Comparison of ENCODE assay signal across 8 cellular contexts in genomic region chr13:23889598-23890224, GRCh38. TPM values are rescaled to one million over a fixed set of nuclear protein-coding genes. Genes with fewer than 3 reads are reported as not detected.
DNase-seq lines count a peak whose midpoint lies in the region; ATAC-seq, FAIRE-seq and TF ChIP-seq lines count a peak whose summit lies in the region.

No MANE protein-coding gene starts in this region.

- H3K4me3 ChIP-seq in Panc1 (ENCODE audit: low read depth in 2 of 2, low read length in 2 of 2) (peak overlapping the region; percentile 81), endothelial cell of umbilical vein (replicated peaks in 1 of 3; ENCODE audit: insufficient read depth in 1 of 3, low read depth in 1 of 3, low read length in 3 of 3) (peak overlapping the region in 2 of 3 experiments; percentile 15 to 16), trophoblast cell (ENCODE audit: low read depth, low read length) (no peak overlapping the region)

- H2BK12ac ChIP-seq in trophoblast cell (ENCODE audit: low read length): no peak overlapping the region

- H4K20me1 ChIP-seq in endothelial cell of umbilical vein (replicated peaks; ENCODE audit: control insufficient read depth, extremely low read depth, insufficient read depth, low read length): no peaks in the 10 kb centered on the region

- peaks cover 2% of the 10 kb centered on the region for H3K79me1 ChIP-seq in trophoblast cell (ENCODE audit: low read length)

- no peak overlapping the region for H3K23ac ChIP-seq in trophoblast cell (ENCODE audit: low read length)

- TF ChIP-seq CTCF in Panc1 (IDR thresholded peaks at IDR 0.05) (peak; percentile 55), endothelial cell of umbilical vein (IDR thresholded peaks at IDR 0.05; ENCODE audit: extremely low read depth in 1 of 2, insufficient read depth in 1 of 2, low read depth in 1 of 2, low read length in 2 of 2) (no peak)

- peaks cover 23% of the 10 kb centered on the region for H3K4me1 Mint-ChIP-seq in activated T-cell treated with anti-CD3 and anti-CD28 coated beads, Interleukin-2, amount 50 U/mL, for 4 hours (ENCODE audit: low read depth)

- no peak for FAIRE-seq in endothelial cell of umbilical vein (lab: Jason Lieb, UNC)

- H2AK5ac ChIP-seq in trophoblast cell (ENCODE audit: low read length): no peak overlapping the region

- H4K12ac ChIP-seq in trophoblast cell (ENCODE audit: low read depth, low read length): no peak overlapping the region

- peaks cover 8% of the 10 kb centered on the region for H3K79me2 ChIP-seq in endothelial cell of umbilical vein (ENCODE audit: control insufficient read depth, insufficient read depth, low read length)
- H3K79me2 ChIP-seq in trophoblast cell (ENCODE audit: control insufficient read depth, insufficient read depth, low read length, poor library complexity): peaks cover 2% of the 10 kb centered on the region

- H3K9me3 ChIP-seq in Panc1 (ENCODE audit: control insufficient read depth, insufficient read depth, low read depth, low read length) (no peaks in the 10 kb centered on the region), endothelial cell of umbilical vein (replicated peaks; ENCODE audit: control insufficient read depth, insufficient read depth, low read length) (no peaks in the 10 kb centered on the region), trophoblast cell (ENCODE audit: insufficient read depth, low read depth, low read length) (no peaks in the 10 kb centered on the region)

- in situ Hi-C loops in Panc1 (cut with HindIII; ENCODE audit: low pct_unique_long_range_greater_than_20kb, low sequenced_read_pairs): no loop called here

- H3K36me3 Mint-ChIP-seq in activated T-cell treated with anti-CD3 and anti-CD28 coated beads, Interleukin-2, amount 50 U/mL, for 4 hours (ENCODE audit: insufficient read depth): peaks cover 4% of the 10 kb centered on the region

- no peaks in the 10 kb centered on the region for H3K9me1 ChIP-seq in endothelial cell of umbilical vein (replicated peaks; ENCODE audit: control insufficient read depth, extremely low read depth, insufficient read depth, low read length)

- no peak overlapping the region for H3K14ac ChIP-seq in trophoblast cell (ENCODE audit: low read length)

- no peak for ATAC-seq in activated T-cell treated with anti-CD3 and anti-CD28 coated beads, Interleukin-2, amount 50 U/mL, for 4 hours
- ATAC-seq in HG02623 (IDR thresholded peaks at IDR 0.05; ENCODE audit: unreplicated experiment) (peak; percentile 3), Panc1 (peak; percentile 13)

- no peak overlapping the region for H2BK120ac ChIP-seq in trophoblast cell (ENCODE audit: insufficient read depth, low read length, poor library complexity)

- H2BK5ac ChIP-seq in trophoblast cell (ENCODE audit: low read depth, low read length, poor library complexity): no peak overlapping the region

- H3K4me3 Mint-ChIP-seq in activated T-cell treated with anti-CD3 and anti-CD28 coated beads, Interleukin-2, amount 50 U/mL, for 4 hours: peak overlapping the region; percentile 86

- H3K4ac ChIP-seq in trophoblast cell (ENCODE audit: low read depth, low read length): no peak overlapping the region

- H4K91ac ChIP-seq in trophoblast cell (ENCODE audit: low read depth, low read length): no peak overlapping the region

- dilution Hi-C loops in endothelial cell of umbilical vein (cut with MboI; ENCODE audit: extremely low pct_ligation_motif_present, low sequenced_read_pairs): no loop called here

- peak overlapping the region; percentile 43 for H3K4me2 ChIP-seq in endothelial cell of umbilical vein (ENCODE audit: insufficient read depth, low read length)
- peak overlapping the region; percentile 41 for H3K4me2 ChIP-seq in trophoblast cell (ENCODE audit: low read length)

- BruUV-seq in Panc1 (replicated peaks; lab: Mats Ljungman, UMichigan): no TSS peak
- BruUV-seq in endothelial cell of umbilical vein (replicated peaks; lab: Mats Ljungman, UMichigan): no TSS peak

- no peak for TF ChIP-seq POLR2A in endothelial cell of umbilical vein (IDR thresholded peaks at IDR 0.05; ENCODE audit: low read depth, low read length)

- peaks cover 4% of the 10 kb centered on the region; the same call in 1 of the 2 replicates for H3K4me1 ChIP-seq in Panc1 (ENCODE audit: control insufficient read depth, insufficient read depth, low read length)
- peaks cover 10% of the 10 kb centered on the region for H3K4me1 ChIP-seq in endothelial cell of umbilical vein (ENCODE audit: control insufficient read depth, extremely low read depth, insufficient read depth, low read length)
- H3K4me1 ChIP-seq in trophoblast cell (ENCODE audit: control insufficient read depth in 1 of 2, insufficient read depth in 2 of 2, low read length in 2 of 2): no peaks in the 10 kb centered on the region

- H3K9ac ChIP-seq in endothelial cell of umbilical vein (replicated peaks; ENCODE audit: extremely low read depth, insufficient read depth, low read length) (peak overlapping the region; percentile 14), trophoblast cell (ENCODE audit: low read length) (no peak overlapping the region)

- H3K27me3 ChIP-seq in Panc1 (ENCODE audit: control insufficient read depth, insufficient read depth, low read length): no peaks in the 10 kb centered on the region
- H3K27me3 ChIP-seq in endothelial cell of umbilical vein (ENCODE audit: control insufficient read depth in 2 of 2, insufficient read depth in 2 of 2, low read length in 2 of 2): no peaks in the 10 kb centered on the region
- no peaks in the 10 kb centered on the region for H3K27me3 ChIP-seq in trophoblast cell (ENCODE audit: insufficient read depth, low read length)

- H3K36me3 ChIP-seq in Panc1 (ENCODE audit: control insufficient read depth, insufficient read depth, low read length): no peaks in the 10 kb centered on the region; the same call in 1 of the 2 replicates
- no peaks in the 10 kb centered on the region for H3K36me3 ChIP-seq in endothelial cell of umbilical vein (ENCODE audit: control insufficient read depth in 2 of 2, extremely low read depth in 1 of 2, insufficient read depth in 2 of 2, low read length in 2 of 2)
- H3K36me3 ChIP-seq in trophoblast cell (ENCODE audit: control insufficient read depth in 1 of 2, insufficient read depth in 2 of 2, low read length in 2 of 2): no peaks in the 10 kb centered on the region

- POLR2A ChIA-PET in Panc1 (lab: Charles Lee): no interaction called here
- POLR2A ChIA-PET in endothelial cell of umbilical vein (lab: Charles Lee): no interaction called here

- intact Hi-C loops in Panc1 (cut with micrococcal nuclease; ENCODE audit: unreplicated experiment) (no loop called here), endothelial cell of umbilical vein (cut with micrococcal nuclease) (loop anchor here (1.0 to 5.0 kb wide), 4 partner anchors 312 to 567 kb away; no protein-coding TSS in a partner anchor), posterior vena cava (cut with DNase I) (loop anchor here (5.0 to 10.0 kb wide), 2 partner anchors 315 to 433 kb away; partner anchors contain the start of gene TNFRSF19 (in 1 of the 2))

- H3K27ac ChIP-seq in Panc1 (ENCODE audit: low read length): peak overlapping the region; percentile 21; the same call in 1 of the 2 replicates
- no peak overlapping the region for H3K27ac ChIP-seq in endothelial cell of umbilical vein (ENCODE audit: insufficient read depth, low read depth, low read length)
- no peak overlapping the region for H3K27ac ChIP-seq in trophoblast cell (ENCODE audit: low read depth, low read length)

- H3K27me3 Mint-ChIP-seq in activated T-cell treated with anti-CD3 and anti-CD28 coated beads, Interleukin-2, amount 50 U/mL, for 4 hours (ENCODE audit: low read depth): no peaks in the 10 kb centered on the region

- no peak for DNase-seq in activated T-cell treated with anti-CD3 and anti-CD28 coated beads, Interleukin-2, amount 50 U/mL, for 4 hours
- no peak for DNase-seq in activated T-cell treated with anti-CD3 and anti-CD28 coated beads, Interleukin-2, amount 50 U/mL, for 48 hours
- no peak for DNase-seq in Panc1 (ENCODE audit: low read depth, low spot score)
- DNase-seq in endothelial cell of umbilical vein (ENCODE audit: low read depth, low spot score): no peak
- DNase-seq in trophoblast cell: no peak
- no peak for DNase-seq in OCI-M2 (lab: John Stamatoyannopoulos, UW; ENCODE audit: unreplicated experiment)
- no peak for DNase-seq in posterior vena cava (ENCODE audit: low spot score)

- 100% methylated on average over 2 of the region's 12 CpGs for WGBS in trophoblast cell (ENCODE audit: extremely low coverage, insufficient coverage, insufficient read length)

- CTCF ChIA-PET in Panc1 (lab: Charles Lee): interaction anchor here (0.6 kb wide), 1 partner anchor 754 kb away, joined by 3 read pairs; no protein-coding TSS in a partner anchor
- CTCF ChIA-PET in endothelial cell of umbilical vein (lab: Charles Lee): interaction anchor here (0.6 to 2.6 kb wide), 12 partner anchors 10 to 420 kb away, joined by 3 to 16 read pairs (median 5); no protein-coding TSS in a partner anchor

- H2AFZ ChIP-seq in endothelial cell of umbilical vein (ENCODE audit: low read depth, low read length) (peak overlapping the region; percentile 72), trophoblast cell (ENCODE audit: insufficient read depth, low read length, poor library complexity) (no peak overlapping the region)

- no peak overlapping the region for H4K8ac ChIP-seq in trophoblast cell (ENCODE audit: low read depth, low read length)

- no peak overlapping the region for H3K18ac ChIP-seq in trophoblast cell (ENCODE audit: low read length)

- no peaks in the 10 kb centered on the region for H3K9me3 Mint-ChIP-seq in activated T-cell treated with anti-CD3 and anti-CD28 coated beads, Interleukin-2, amount 50 U/mL, for 4 hours

RNA-seq across cellular contexts. Expression of gene MIPEP, which starts 0.5 kb away (rescaled TPM):
- 10 to 100 TPM; 15.1 to 20.1 (median 17.4) TPM for total RNA-seq in activated T-cell treated with anti-CD3 and anti-CD28 coated beads, Interleukin-2, amount 50 U/mL, for 4 hours
- total RNA-seq in Panc1 (2021; ENCODE audit: unreplicated experiment): 13.8 TPM
- 9.0 TPM for polyA plus RNA-seq in Panc1 (2012; ENCODE audit: insufficient read length)
- 16.2 and 19.2 TPM in 2 replicates for total RNA-seq in endothelial cell of umbilical vein
- 9.9 and 12.4 TPM in 2 replicates for polyA plus RNA-seq in endothelial cell of umbilical vein
- 10.1 and 15.6 TPM in 2 replicates for polyA plus RNA-seq in endothelial cell of umbilical vein (2011; cell fraction: cytosol; rRNA removed)
- 15.1 and 18.4 TPM in 2 replicates for polyA plus RNA-seq in endothelial cell of umbilical vein (2011; cell fraction: nucleus; rRNA removed)
- polyA plus RNA-seq in endothelial cell of umbilical vein (2012): 25.0 and 32.5 TPM in 2 replicates
- polyA minus RNA-seq in endothelial cell of umbilical vein: 11.5 and 25.0 TPM in 2 replicates
- 7.8 TPM for polyA minus RNA-seq in endothelial cell of umbilical vein (2011; cell fraction: cytosol; rRNA and poly(A)+ RNA removed)
- polyA minus RNA-seq in endothelial cell of umbilical vein (2011; cell fraction: nucleus; rRNA and poly(A)+ RNA removed): 9.9 and 10.3 TPM in 2 replicates
- 11.7 and 13.6 TPM in 2 replicates for polyA plus RNA-seq in trophoblast cell (2013)
- 10 to 100 TPM; 15.0 to 15.7 TPM for total RNA-seq in posterior vena cava

RNA-seq across cellular contexts. Expression of gene C1QTNF9B, which starts 7.6 kb away (rescaled TPM):
- total RNA-seq in activated T-cell treated with anti-CD3 and anti-CD28 coated beads, Interleukin-2, amount 50 U/mL, for 4 hours: not detected
- total RNA-seq in Panc1 (2021; ENCODE audit: unreplicated experiment) (not detected), endothelial cell of umbilical vein (not detected in 2 replicates), posterior vena cava (not detected)
- polyA plus RNA-seq in Panc1 (2012; ENCODE audit: insufficient read length): not detected
- polyA plus RNA-seq in endothelial cell of umbilical vein: 0.06 TPM in 1 of 2 replicates, not detected in the other
- polyA plus RNA-seq in endothelial cell of umbilical vein (2011; cell fraction: cytosol; rRNA removed): not detected in 2 replicates
- not detected in 2 replicates for polyA plus RNA-seq in endothelial cell of umbilical vein (2011; cell fraction: nucleus; rRNA removed)
- polyA plus RNA-seq in endothelial cell of umbilical vein (2012): 0.11 and 0.20 TPM in 2 replicates
- not detected in 2 replicates for polyA minus RNA-seq in endothelial cell of umbilical vein
- polyA minus RNA-seq in endothelial cell of umbilical vein (2011; cell fraction: cytosol; rRNA and poly(A)+ RNA removed): not detected
- polyA minus RNA-seq in endothelial cell of umbilical vein (2011; cell fraction: nucleus; rRNA and poly(A)+ RNA removed): not detected in 2 replicates
- not detected in 2 replicates for polyA plus RNA-seq in trophoblast cell (2013)

Comparison
In these comparisons a context has a peak if more than half of its experiments do, and no peak if none do; other contexts are left out.
1. ATAC-seq: peak in HG02623 (single experiment) and Panc1 (single experiment); none in activated T-cell treated with anti-CD3 and anti-CD28 coated beads, Interleukin-2, amount 50 U/mL, for 4 hours (0 of 2).